ENCODE assay signal across 1 cellular context in genomic region chr5:80701597-80701996, GRCh38.
TF ChIP-seq lines count a peak whose summit lies in the region.

No MANE protein-coding gene starts in this region.

TF ChIP-seq in K562, 482 proteins besides CTCF, POLR2A, EP300 and RAD21 (continued from another document and continues in another):
- TF ChIP-seq E2F8 (IDR thresholded peaks at IDR 0.05; ENCODE audit: low read depth, partially characterized antibody) (no peak), POLR3G (IDR thresholded peaks at IDR 0.05; ENCODE audit: extremely low read depth, insufficient read length, insufficient replicate concordance) (no peak), VEZF1 (CRISPR knock-in tag; IDR thresholded peaks at IDR 0.05) (no peak), PTTG1 (tag; IDR thresholded peaks at IDR 0.05; ENCODE audit: low read depth) (no peak), FOXA3 (CRISPR knock-in tag; conservative IDR thresholded peaks at IDR 0.05 in 1 of 2, IDR thresholded peaks at IDR 0.05 in 1 of 2) (no peak), PBX2 (CRISPR knock-in tag; IDR thresholded peaks at IDR 0.05; ENCODE audit: low read depth) (no peak), PBX2 (tag; conservative IDR thresholded peaks at IDR 0.05; ENCODE audit: low read depth) (peak; percentile 83), ZNF121 (CRISPR knock-in tag; conservative IDR thresholded peaks at IDR 0.05) (no peak), CSDE1 (IDR thresholded peaks at IDR 0.05) (no peak), MGA (IDR thresholded peaks at IDR 0.05) (no peak), ZNF133 (CRISPR knock-in tag; IDR thresholded peaks at IDR 0.05) (no peak), HDAC1 (IDR thresholded peaks at IDR 0.05) (0 out of 4 replicates have a peak, but pooled peaks of 1 of the 2 experiments have one; percentile 48), TAL1 (IDR thresholded peaks at IDR 0.05) (peak; percentile 60), HNRNPUL1 (IDR thresholded peaks at IDR 0.05; ENCODE audit: low read length) (no peak), CBFA2T3 (IDR thresholded peaks at IDR 0.05) (peak; percentile 83), NCOR1 (IDR thresholded peaks at IDR 0.05) (peak; percentile 38), TAF15 (IDR thresholded peaks at IDR 0.05; ENCODE audit: low read depth, low read length) (no peak), SP1 (CRISPR knock-in tag; IDR thresholded peaks at IDR 0.05) (no peak), SRSF3 (IDR thresholded peaks at IDR 0.05; ENCODE audit: insufficient read depth, low read length) (no peak), NFRKB (IDR thresholded peaks at IDR 0.05; ENCODE audit: low read depth) (no peak), AFF4 (CRISPR knock-in tag; IDR thresholded peaks at IDR 0.05) (no peak), GTF3C2 (IDR thresholded peaks at IDR 0.05; ENCODE audit: borderline replicate concordance, extremely low read depth, insufficient read length) (no peak), BACH1 (tag; IDR thresholded peaks at IDR 0.05) (no peak), ZBTB17 (CRISPR knock-in tag; IDR thresholded peaks at IDR 0.05) (no peak), MCM2 (IDR thresholded peaks at IDR 0.05; ENCODE audit: low read depth) (no peak), SMARCA4 (IDR thresholded peaks at IDR 0.05) (peak; percentile 72), GABPB2 (CRISPR knock-in tag; conservative IDR thresholded peaks at IDR 0.05) (no peak), SPI1 (IDR thresholded peaks at IDR 0.05; ENCODE audit: borderline replicate concordance, low read depth, low read length) (no peak), KAT7 (CRISPR knock-in tag; IDR thresholded peaks at IDR 0.05; ENCODE audit: borderline replicate concordance) (no peak)
